8 cellular contexts compared by ENCODE assay signal in genomic region chr16:87492721-87493554, GRCh38. TPM values are rescaled to one million over a fixed set of nuclear protein-coding genes. Genes with fewer than 3 reads are reported as not detected.
DNase-seq lines count a peak whose midpoint lies in the region; ATAC-seq, FAIRE-seq and TF ChIP-seq lines count a peak whose summit lies in the region.

TSS of gene ZCCHC14 (minus strand) at chr16:87493024. CDS start at chr16:87492238, 786 bp downstream.

- H3K4me3 ChIP-seq in HUES64 (ENCODE audit: low read length) (peak within 1 kb of the TSS; percentile 63), esophagus (ENCODE audit: low read depth in 1 of 2, low read length in 2 of 2) (peak within 1 kb of the TSS; percentile 66 to 92), mucosa of stomach (ENCODE audit: low read length) (peak within 1 kb of the TSS; percentile 50)

- H3K4me3 Mint-ChIP-seq in activated T-cell treated with anti-CD3 and anti-CD28 coated beads, Interleukin-2, amount 50 U/mL, for 24 hours: peak within 1 kb of the TSS; percentile 80

- DNase-seq in D721Med (ENCODE audit: insufficient read length, low spot score) (peak; percentile 65), OCI-M1 (lab: John Stamatoyannopoulos, UW) (peak; percentile 99)
- peak; percentile 99 for DNase-seq in activated T-cell treated with anti-CD3 and anti-CD28 coated beads, Interleukin-2, amount 50 U/mL, for 24 hours
- peak; percentile 97 to 99 for DNase-seq in stimulated activated CD8-positive, alpha-beta memory T cell treated with anti-CD3 and anti-CD28 coated beads, Interleukin-4, amount 100 ng/mL, for 4 hours (ENCODE audit: low read depth in 2 of 2, low spot score in 1 of 2)

- peaks cover 17% of the 10 kb centered on the region for H3K36me3 Mint-ChIP-seq in activated T-cell treated with anti-CD3 and anti-CD28 coated beads, Interleukin-2, amount 50 U/mL, for 24 hours (ENCODE audit: low read depth)

- H3K36me3 ChIP-seq in HUES64 (ENCODE audit: insufficient read depth, low read length): no peaks in the 10 kb centered on the region
- H3K36me3 ChIP-seq in esophagus (ENCODE audit: control insufficient read depth in 2 of 2, insufficient read depth in 2 of 2, low read length in 1 of 2): peaks cover 0 to 4% of the 10 kb centered on the region in 2 donors
- no peaks in the 10 kb centered on the region for H3K36me3 ChIP-seq in mucosa of stomach (ENCODE audit: control insufficient read depth, insufficient read depth, low read length)

- H3K4me1 Mint-ChIP-seq in activated T-cell treated with anti-CD3 and anti-CD28 coated beads, Interleukin-2, amount 50 U/mL, for 24 hours (ENCODE audit: low read depth): peaks cover 55% of the 10 kb centered on the region

- no peaks in the 10 kb centered on the region for H3K9me3 Mint-ChIP-seq in activated T-cell treated with anti-CD3 and anti-CD28 coated beads, Interleukin-2, amount 50 U/mL, for 24 hours

- H3K9me3 ChIP-seq in HUES64 (ENCODE audit: insufficient read depth, low read depth, low read length) (no peaks in the 10 kb centered on the region), esophagus (ENCODE audit: control insufficient read depth in 2 of 2, insufficient read depth in 1 of 2, low read depth in 1 of 2, low read length in 1 of 2) (no peaks in the 10 kb centered on the region), mucosa of stomach (ENCODE audit: control insufficient read depth, low read length) (no peaks in the 10 kb centered on the region)

- H3K27ac Mint-ChIP-seq in activated T-cell treated with anti-CD3 and anti-CD28 coated beads, Interleukin-2, amount 50 U/mL, for 24 hours: peak within 1 kb of the TSS; percentile 88

- H3K9ac ChIP-seq in HUES64 (ENCODE audit: low read depth, low read length): peak within 1 kb of the TSS; percentile 66
- H3K9ac ChIP-seq in mucosa of stomach (ENCODE audit: low read length): peak within 1 kb of the TSS; percentile 43

- H3K27me3 ChIP-seq in HUES64 (ENCODE audit: insufficient read depth, low read length) (peaks cover 11% of the 10 kb centered on the region), esophagus (ENCODE audit: control insufficient read depth in 1 of 2, insufficient read depth in 2 of 2, low read length in 2 of 2) (no peaks in the 10 kb centered on the region), mucosa of stomach (ENCODE audit: control insufficient read depth, insufficient read depth, low read length) (no peaks in the 10 kb centered on the region)

- ATAC-seq in GM21447 (IDR thresholded peaks at IDR 0.05; ENCODE audit: unreplicated experiment): peak; percentile 84

- FAIRE-seq in D721Med (lab: Jason Lieb, UNC): no peak

- peaks cover 9% of the 10 kb centered on the region for H3K27me3 Mint-ChIP-seq in activated T-cell treated with anti-CD3 and anti-CD28 coated beads, Interleukin-2, amount 50 U/mL, for 24 hours

- 1% methylated on average over 116 of the region's 116 CpGs for WGBS in HUES64
- WGBS in esophagus, 2 donors: 1% methylated on average over 100 to 116 of the region's 116 CpGs

- H3K4me1 ChIP-seq in HUES64 (ENCODE audit: insufficient read depth, low read length): peaks cover 20% of the 10 kb centered on the region
- peaks cover 7 to 12% of the 10 kb centered on the region in 2 donors for H3K4me1 ChIP-seq in esophagus (ENCODE audit: control insufficient read depth in 2 of 2, insufficient read depth in 2 of 2, low read length in 1 of 2)
- H3K4me1 ChIP-seq in mucosa of stomach (ENCODE audit: control insufficient read depth, insufficient read depth, low read length): peaks cover 27% of the 10 kb centered on the region

- H3K27ac ChIP-seq in HUES64 (ENCODE audit: low read depth, low read length) (no peak within 1 kb of the TSS; the same call in 1 of the 2 replicates), esophagus (ENCODE audit: low read depth in 2 of 2, low read length in 1 of 2) (peak within 1 kb of the TSS; percentile 83 to 86)

- no peak for TF ChIP-seq CTCF in D721Med (IDR thresholded peaks at IDR 0.05; ENCODE audit: insufficient read depth, missing control alignments)

RNA-seq across cellular contexts. Expression of gene ZCCHC14, which starts in this region (rescaled TPM):
- 16.3 TPM for polyA plus RNA-seq in HUES64 (2013, experiment 1 of 2)
- 19.3 TPM for polyA plus RNA-seq in HUES64 (2013, experiment 2 of 2)
- 1 to 10 TPM; 6.8 to 8.0 TPM for polyA plus RNA-seq in esophagus
